Comparison of ENCODE assay signal across 14 cellular contexts in genomic region chr12:27094726-27095125, GRCh38. TPM values are rescaled to one million over a fixed set of nuclear protein-coding genes. Genes with fewer than 3 reads are reported as not detected.
DNase-seq lines count a peak whose midpoint lies in the region; ATAC-seq, FAIRE-seq and TF ChIP-seq lines count a peak whose summit lies in the region.
"Had no signal": no experiment of that assay in that cellular context is flagged by ENCODE, and none has a peak within 500 bp of the region (broad histone marks: within the 10 kb centered on the region; RNA-seq: fewer than 3 reads in every experiment).

No MANE protein-coding gene starts in this region.

- peak; percentile 68 for ATAC-seq in GM18858 (IDR thresholded peaks at IDR 0.05; ENCODE audit: unreplicated experiment)
- ATAC-seq in GM21619 (IDR thresholded peaks at IDR 0.05; ENCODE audit: unreplicated experiment), result peak; percentile 80
- ATAC-seq in HG03439 (IDR thresholded peaks at IDR 0.05; ENCODE audit: unreplicated experiment), result peak; percentile 56
- peak; percentile 25 for ATAC-seq in mucosa of descending colon

- H3K4me1 ChIP-seq in mucosa of descending colon (ENCODE audit: low read depth), result no peaks in the 10 kb centered on the region

- no peaks in the 10 kb centered on the region for H3K9me3 ChIP-seq in mucosa of descending colon
- H3K9me3 ChIP-seq in MG63, result peaks cover 4% of the 10 kb centered on the region; the same call in 1 of the 2 replicates

- no peaks in the 10 kb centered on the region for H3K27me3 ChIP-seq in MG63

- no peak for FAIRE-seq in urothelium cell line (lab: Jason Lieb, UNC)

- no peak for TF ChIP-seq CTCF in mucosa of descending colon (IDR thresholded peaks at IDR 0.05)

- DNase-seq in mucosa of descending colon (no peak), islet precursor cell (no peak), urothelium cell line (ENCODE audit: low spot score) (no peak), MG63 (no peak), mesenteric fat pad (ENCODE audit: low spot score) (no peak)
- DNase-seq: activated CD4-positive, alpha-beta T cell treated with anti-CD3 and anti-CD28 coated beads, Interleukin-2, amount 50 U/mL, for 1 hour; activated naive CD4-positive, alpha-beta T cell; Calu3; cerebellar nuclear complex; NCI-H226 had no signal

- H3K36me3 ChIP-seq in mucosa of descending colon (ENCODE audit: low read depth) (no peaks in the 10 kb centered on the region), MG63 (no peaks in the 10 kb centered on the region)

- H3K4me3 ChIP-seq in mucosa of descending colon (no peak overlapping the region), MG63 (no peak overlapping the region)
- H3K4me3 ChIP-seq: SK-N-MC had no signal

- intact Hi-C loops in mucosa of descending colon (cut with DNase I, micrococcal nuclease), result no loop called here

RNA-seq across cellular contexts. Expression of gene C12orf71, which starts 12.3 kb away (rescaled TPM):
- total RNA-seq in mucosa of descending colon (not detected), mesenteric fat pad (not detected)
- not detected in 2 replicates for total RNA-seq in MG63 (2014; rRNA removed; shearing (Covaris generic); ENCODE audit: low replicate concordance)
- total RNA-seq: Calu3 had no signal

Comparison
In these comparisons a context has a peak if more than half of its experiments do, and no peak if none do; other contexts are left out.
1. ATAC-seq: peak in every context shown above with its lines; median percentile 80 in GM21619; 68 in GM18858; 56 in HG03439; 25 in mucosa of descending colon.